8 cellular contexts compared by ENCODE assay signal in genomic region chr5:134874831-134875655, GRCh38. TPM values are rescaled to one million over a fixed set of nuclear protein-coding genes. Genes with fewer than 3 reads are reported as not detected.
A peak's percentile ranks its signal among the peaks of the same experiment; 100 is the strongest.
DNase-seq lines count a peak whose midpoint lies in the region; ATAC-seq, FAIRE-seq and TF ChIP-seq lines count a peak whose summit lies in the region.

No MANE protein-coding gene starts in this region.

- H3K79me1 ChIP-seq in mesendoderm (ENCODE audit: low read length) = no peaks in the 10 kb centered on the region

- peak overlapping the region; percentile 97 for H3K4me3 Mint-ChIP-seq in activated CD8-positive, alpha-beta T cell treated with anti-CD3 and anti-CD28 coated beads, Interleukin-2, amount 10 ng/mL, durations not matched to agents 7 days and 5 days

- H3K9me3 ChIP-seq in endothelial cell of umbilical vein (replicated peaks; ENCODE audit: control insufficient read depth, insufficient read depth, low read length) = no peaks in the 10 kb centered on the region

- no peaks in the 10 kb centered on the region for H3K9me3 Mint-ChIP-seq in activated CD8-positive, alpha-beta T cell treated with anti-CD3 and anti-CD28 coated beads, Interleukin-2, amount 10 ng/mL, durations not matched to agents 7 days and 5 days (ENCODE audit: insufficient read depth)

- H3K56ac ChIP-seq in mesendoderm (ENCODE audit: low read length) = peak overlapping the region; percentile 100

- H2BK120ac ChIP-seq in mesendoderm (ENCODE audit: low read depth, low read length) = no peak overlapping the region

- peaks cover 0 to 4% of the 10 kb centered on the region in 2 experiments for H3K36me3 ChIP-seq in endothelial cell of umbilical vein (ENCODE audit: control insufficient read depth in 2 of 2, extremely low read depth in 1 of 2, insufficient read depth in 2 of 2, low read length in 2 of 2)
- H3K36me3 ChIP-seq in mesendoderm (ENCODE audit: control insufficient read depth, insufficient read depth, low read length) = no peaks in the 10 kb centered on the region

- CTCF ChIA-PET in activated CD8-positive, alpha-beta T cell treated with anti-CD3 and anti-CD28 coated beads, Interleukin-2, amount 10 ng/mL, durations not matched to agents 7 days and 5 days (lab: Charles Lee) = interaction anchor here (1.5 to 2.1 kb wide), 2 partner anchors 29 to 30 kb away, joined by 9 to 10 read pairs; partner anchors contain the start of gene PCBD2
- CTCF ChIA-PET in endothelial cell of umbilical vein (lab: Charles Lee) = interaction anchor here (2.0 kb wide), 1 partner anchor 10 kb away, joined by 7 read pairs; no protein-coding TSS in a partner anchor

- peak; percentile 75 for DNase-seq in GM04504 (ENCODE audit: low read depth)
- peak; percentile 22 for DNase-seq in NCI-H2196 treated with DMSO at 0.1 percent for 48 hours (lab: John Stamatoyannopoulos, UW; ENCODE audit: unreplicated experiment)
- DNase-seq in activated CD8-positive, alpha-beta T cell treated with anti-CD3 and anti-CD28 coated beads, Interleukin-2, amount 10 ng/mL, durations not matched to agents 7 days and 5 days = peak; percentile 58
- peak; percentile 75 for DNase-seq in endothelial cell of umbilical vein (ENCODE audit: low read depth, low spot score)
- peak; percentile 34 for DNase-seq in mesendoderm
- peak; percentile 64 for DNase-seq in stimulated activated CD8-positive, alpha-beta memory T cell treated with anti-CD3 and anti-CD28 coated beads, Interleukin-4, amount 100 ng/mL, for 48 hours
- no peak for DNase-seq in iPS-NIHi7 (ENCODE audit: extremely low spot score)

- FAIRE-seq in endothelial cell of umbilical vein (lab: Jason Lieb, UNC) = peak; percentile 89

- no CpG with 5 or more reads among the region's 20 CpGs for WGBS in mesendoderm (ENCODE audit: extremely low coverage, insufficient coverage, low lambda C conversion rate)

- H3K4me1 ChIP-seq in endothelial cell of umbilical vein (ENCODE audit: control insufficient read depth, extremely low read depth, insufficient read depth, low read length) (peaks cover 3% of the 10 kb centered on the region), mesendoderm (ENCODE audit: control insufficient read depth, low read depth, low read length) (peaks cover 2% of the 10 kb centered on the region)

- TSS peak; percentile 35 for BruUV-seq in endothelial cell of umbilical vein (replicated peaks; lab: Mats Ljungman, UMichigan)

- H3K27ac ChIP-seq in endothelial cell of umbilical vein (ENCODE audit: insufficient read depth, low read depth, low read length) = peak overlapping the region; percentile 60
- no peak overlapping the region for H3K27ac ChIP-seq in mesendoderm (ENCODE audit: low read depth, low read length)

- POLR2A ChIA-PET in activated CD8-positive, alpha-beta T cell treated with anti-CD3 and anti-CD28 coated beads, Interleukin-2, amount 10 ng/mL, durations not matched to agents 7 days and 5 days (lab: Charles Lee) = interaction anchor here (1.5 to 2.6 kb wide), 3 partner anchors 26 to 30 kb away, joined by 3 to 17 read pairs (median 9); partner anchors contain the start of gene PCBD2
- POLR2A ChIA-PET in endothelial cell of umbilical vein (lab: Charles Lee) = interaction anchor here (1.4 kb wide), 1 partner anchor 30 kb away, joined by 4 read pairs; the partner anchor contains the start of gene C5orf24

- no peak overlapping the region for H4K5ac ChIP-seq in mesendoderm (ENCODE audit: low read length)

- H4K20me1 ChIP-seq in endothelial cell of umbilical vein (replicated peaks; ENCODE audit: control insufficient read depth, extremely low read depth, insufficient read depth, low read length) = no peaks in the 10 kb centered on the region

- no peaks in the 10 kb centered on the region for H3K9me1 ChIP-seq in endothelial cell of umbilical vein (replicated peaks; ENCODE audit: control insufficient read depth, extremely low read depth, insufficient read depth, low read length)

- peak overlapping the region; percentile 2 for H3K4ac ChIP-seq in mesendoderm (ENCODE audit: low read depth, low read length)

- peak overlapping the region; percentile 97 for H2AFZ ChIP-seq in endothelial cell of umbilical vein (ENCODE audit: low read depth, low read length)

- H3K36me3 Mint-ChIP-seq in activated CD8-positive, alpha-beta T cell treated with anti-CD3 and anti-CD28 coated beads, Interleukin-2, amount 10 ng/mL, durations not matched to agents 7 days and 5 days (ENCODE audit: low read depth) = peaks cover 25% of the 10 kb centered on the region

- H2BK5ac ChIP-seq in mesendoderm (ENCODE audit: low read length) = no peak overlapping the region

- no peak for TF ChIP-seq CTCF in endothelial cell of umbilical vein (IDR thresholded peaks at IDR 0.05; ENCODE audit: extremely low read depth in 1 of 2, insufficient read depth in 1 of 2, low read depth in 1 of 2, low read length in 2 of 2)

- TF ChIP-seq POLR2A in endothelial cell of umbilical vein (IDR thresholded peaks at IDR 0.05; ENCODE audit: low read depth, low read length) = no peak

- dilution Hi-C loops in endothelial cell of umbilical vein (cut with MboI; ENCODE audit: extremely low pct_ligation_motif_present, low sequenced_read_pairs) = no loop called here

- no peak overlapping the region for H4K8ac ChIP-seq in mesendoderm (ENCODE audit: low read depth, low read length)

- H2BK15ac ChIP-seq in mesendoderm (replicated peaks; ENCODE audit: low read depth) = no peak overlapping the region

- peak; percentile 34 for ATAC-seq in HG02571 (IDR thresholded peaks at IDR 0.05; ENCODE audit: unreplicated experiment)
- ATAC-seq in activated CD8-positive, alpha-beta T cell treated with anti-CD3 and anti-CD28 coated beads, Interleukin-2, amount 10 ng/mL, durations not matched to agents 7 days and 5 days = peak; percentile 34

- H3K4me2 ChIP-seq in endothelial cell of umbilical vein (ENCODE audit: insufficient read depth, low read length) = peak overlapping the region; percentile 79
- peak overlapping the region; percentile 31 for H3K4me2 ChIP-seq in mesendoderm (ENCODE audit: low read length)

- intact Hi-C loops in endothelial cell of umbilical vein (cut with micrococcal nuclease) = loop anchor here (1.0 kb wide), 3 partner anchors 30 to 137 kb away; partner anchors contain the start of genes C5orf24, CAMLG and PCBD2

- H3K18ac ChIP-seq in mesendoderm (ENCODE audit: low read length) = peak overlapping the region; percentile 21

- H3K27me3 Mint-ChIP-seq in activated CD8-positive, alpha-beta T cell treated with anti-CD3 and anti-CD28 coated beads, Interleukin-2, amount 10 ng/mL, durations not matched to agents 7 days and 5 days (ENCODE audit: low read depth) = no peaks in the 10 kb centered on the region

- peaks cover 47% of the 10 kb centered on the region for H3K4me1 Mint-ChIP-seq in activated CD8-positive, alpha-beta T cell treated with anti-CD3 and anti-CD28 coated beads, Interleukin-2, amount 10 ng/mL, durations not matched to agents 7 days and 5 days (ENCODE audit: low read depth)

- H3K79me2 ChIP-seq in endothelial cell of umbilical vein (ENCODE audit: control insufficient read depth, insufficient read depth, low read length) = peaks cover 17% of the 10 kb centered on the region
- H3K79me2 ChIP-seq in mesendoderm (ENCODE audit: control insufficient read depth, insufficient read depth, low read length) = no peaks in the 10 kb centered on the region

- H3K27ac Mint-ChIP-seq in activated CD8-positive, alpha-beta T cell treated with anti-CD3 and anti-CD28 coated beads, Interleukin-2, amount 10 ng/mL, durations not matched to agents 7 days and 5 days = peak overlapping the region; percentile 98

- H3K23ac ChIP-seq in mesendoderm (ENCODE audit: low read length) = no peak overlapping the region

- no peaks in the 10 kb centered on the region for H3K27me3 ChIP-seq in endothelial cell of umbilical vein (ENCODE audit: control insufficient read depth in 2 of 2, insufficient read depth in 2 of 2, low read length in 2 of 2)
- H3K27me3 ChIP-seq in mesendoderm (ENCODE audit: insufficient read depth, low read length, poor library complexity) = no peaks in the 10 kb centered on the region

- H3K9ac ChIP-seq in endothelial cell of umbilical vein (replicated peaks; ENCODE audit: extremely low read depth, insufficient read depth, low read length) (peak overlapping the region; percentile 89), mesendoderm (ENCODE audit: low read length) (peak overlapping the region; percentile 98)

- H3K4me3 ChIP-seq in endothelial cell of umbilical vein (replicated peaks in 1 of 3; ENCODE audit: insufficient read depth in 1 of 3, low read depth in 1 of 3, low read length in 3 of 3) (peak overlapping the region; percentile 54 to 95 (median 80)), mesendoderm (ENCODE audit: low read length) (peak overlapping the region; percentile 93)

- no peak overlapping the region for H2AK5ac ChIP-seq in mesendoderm (ENCODE audit: low read length)

RNA-seq across cellular contexts. Expression of gene TXNDC15, which starts 0.9 kb away (rescaled TPM):
- total RNA-seq in activated CD8-positive, alpha-beta T cell treated with anti-CD3 and anti-CD28 coated beads, Interleukin-2, amount 10 ng/mL, durations not matched to agents 7 days and 5 days = 10 to 100 TPM; 42.6 to 46.7 TPM
- total RNA-seq in endothelial cell of umbilical vein = 49.7 and 68.6 TPM in 2 replicates
- polyA plus RNA-seq in endothelial cell of umbilical vein = 57.2 and 63.0 TPM in 2 replicates
- 72.6 and 82.5 TPM in 2 replicates for polyA plus RNA-seq in endothelial cell of umbilical vein (2011; cell fraction: cytosol; rRNA removed)
- 67.7 and 72.6 TPM in 2 replicates for polyA plus RNA-seq in endothelial cell of umbilical vein (2011; cell fraction: nucleus; rRNA removed)
- polyA plus RNA-seq in endothelial cell of umbilical vein (2012) = 50.6 and 52.8 TPM in 2 replicates
- 75.8 and 85.4 TPM in 2 replicates for polyA minus RNA-seq in endothelial cell of umbilical vein
- 15.2 TPM for polyA minus RNA-seq in endothelial cell of umbilical vein (2011; cell fraction: cytosol; rRNA and poly(A)+ RNA removed)
- polyA minus RNA-seq in endothelial cell of umbilical vein (2011; cell fraction: nucleus; rRNA and poly(A)+ RNA removed) = 19.4 and 28.8 TPM in 2 replicates
- 32.1 TPM for polyA plus RNA-seq in mesendoderm (2013, experiment 1 of 2)
- 31.1 TPM for polyA plus RNA-seq in mesendoderm (2013, experiment 2 of 2)

RNA-seq across cellular contexts. Expression of gene C5orf24, which starts 29.3 kb away (rescaled TPM):
- 10 to 100 TPM; 25.8 to 30.5 TPM for total RNA-seq in activated CD8-positive, alpha-beta T cell treated with anti-CD3 and anti-CD28 coated beads, Interleukin-2, amount 10 ng/mL, durations not matched to agents 7 days and 5 days
- 56.0 and 56.2 TPM in 2 replicates for total RNA-seq in endothelial cell of umbilical vein
- polyA plus RNA-seq in endothelial cell of umbilical vein = 16.4 and 21.7 TPM in 2 replicates
- 20.3 and 20.4 TPM in 2 replicates for polyA plus RNA-seq in endothelial cell of umbilical vein (2011; cell fraction: cytosol; rRNA removed)
- polyA plus RNA-seq in endothelial cell of umbilical vein (2011; cell fraction: nucleus; rRNA removed) = 54.6 and 60.4 TPM in 2 replicates
- 26.2 and 39.9 TPM in 2 replicates for polyA plus RNA-seq in endothelial cell of umbilical vein (2012)
- 39.1 and 42.3 TPM in 2 replicates for polyA minus RNA-seq in endothelial cell of umbilical vein
- 21.7 TPM for polyA minus RNA-seq in endothelial cell of umbilical vein (2011; cell fraction: cytosol; rRNA and poly(A)+ RNA removed)
- polyA minus RNA-seq in endothelial cell of umbilical vein (2011; cell fraction: nucleus; rRNA and poly(A)+ RNA removed) = 36.8 and 50.4 TPM in 2 replicates
- polyA plus RNA-seq in mesendoderm (2013, experiment 1 of 2) = 16.7 TPM
- 20.0 TPM for polyA plus RNA-seq in mesendoderm (2013, experiment 2 of 2)

RNA-seq across cellular contexts. Expression of gene PCBD2, which starts 29.9 kb away (rescaled TPM):
- 10 to 100 TPM; 11.3 to 14.4 TPM for total RNA-seq in activated CD8-positive, alpha-beta T cell treated with anti-CD3 and anti-CD28 coated beads, Interleukin-2, amount 10 ng/mL, durations not matched to agents 7 days and 5 days
- total RNA-seq in endothelial cell of umbilical vein = 10.0 and 10.7 TPM in 2 replicates
- 4.0 and 4.2 TPM in 2 replicates for polyA plus RNA-seq in endothelial cell of umbilical vein
- 5.2 and 5.5 TPM in 2 replicates for polyA plus RNA-seq in endothelial cell of umbilical vein (2011; cell fraction: cytosol; rRNA removed)
- polyA plus RNA-seq in endothelial cell of umbilical vein (2011; cell fraction: nucleus; rRNA removed) = 5.9 and 8.6 TPM in 2 replicates
- polyA plus RNA-seq in endothelial cell of umbilical vein (2012) = 4.7 and 6.3 TPM in 2 replicates
- polyA minus RNA-seq in endothelial cell of umbilical vein = 3.9 TPM in 2 replicates
- 6.8 TPM for polyA minus RNA-seq in endothelial cell of umbilical vein (2011; cell fraction: cytosol; rRNA and poly(A)+ RNA removed)
- 5.0 and 9.0 TPM in 2 replicates for polyA minus RNA-seq in endothelial cell of umbilical vein (2011; cell fraction: nucleus; rRNA and poly(A)+ RNA removed)
- polyA plus RNA-seq in mesendoderm (2013, experiment 1 of 2) = 10.3 TPM
- polyA plus RNA-seq in mesendoderm (2013, experiment 2 of 2) = 9.8 TPM
